Comparison of ENCODE assay signal across 17 cellular contexts in the genomic region with DNA sequence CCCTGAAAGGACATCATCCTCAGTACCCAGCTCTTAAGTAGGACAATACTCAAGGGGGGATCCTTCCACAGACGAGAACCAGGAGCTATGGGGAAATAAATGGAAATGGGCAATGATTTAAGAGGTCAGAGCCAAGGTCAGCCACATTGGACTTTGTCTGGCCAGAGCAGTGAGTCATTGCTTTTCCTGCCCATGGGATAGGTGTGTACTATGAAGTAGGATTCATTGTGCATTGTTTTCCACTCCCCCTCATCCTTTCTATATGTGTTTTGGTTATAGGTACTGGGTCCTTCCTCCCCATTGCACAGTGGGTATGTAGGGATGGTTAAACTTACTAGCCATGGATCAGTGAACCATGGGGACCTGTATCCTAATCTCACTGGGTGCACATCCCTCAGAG.
DNase-seq lines count a peak whose midpoint lies in the region; ATAC-seq and TF ChIP-seq lines count a peak whose summit lies in the region.
"Had no signal": no experiment of that assay in that cellular context is flagged by ENCODE, and none has a peak within 500 bp of the region (broad histone marks: within the 10 kb centered on the region; RNA-seq: fewer than 3 reads in every experiment).

No MANE protein-coding gene starts in this region.

- no peaks in the 10 kb centered on the region for H3K4me1 Mint-ChIP-seq in activated T-cell treated with anti-CD3 and anti-CD28 coated beads, Interleukin-2, amount 50 U/mL, for 24 hours (ENCODE audit: low read depth)
- H3K4me1 Mint-ChIP-seq: CD4-positive, CD25-positive, alpha-beta regulatory T cell had no signal

- no peaks in the 10 kb centered on the region for H3K9me3 Mint-ChIP-seq in activated T-cell treated with anti-CD3 and anti-CD28 coated beads, Interleukin-2, amount 50 U/mL, for 24 hours

- H3K27ac Mint-ChIP-seq in activated T-cell treated with anti-CD3 and anti-CD28 coated beads, Interleukin-2, amount 50 U/mL, for 24 hours, result no peak overlapping the region
- H3K27ac Mint-ChIP-seq: CD4-positive, CD25-positive, alpha-beta regulatory T cell had no signal

- H3K27me3 Mint-ChIP-seq in activated T-cell treated with anti-CD3 and anti-CD28 coated beads, Interleukin-2, amount 50 U/mL, for 24 hours, result no peaks in the 10 kb centered on the region
- H3K27me3 Mint-ChIP-seq: CD4-positive, CD25-positive, alpha-beta regulatory T cell had no signal

- H3K36me3 Mint-ChIP-seq in activated T-cell treated with anti-CD3 and anti-CD28 coated beads, Interleukin-2, amount 50 U/mL, for 24 hours (ENCODE audit: low read depth), result no peaks in the 10 kb centered on the region
- H3K36me3 Mint-ChIP-seq: CD4-positive, CD25-positive, alpha-beta regulatory T cell had no signal

- no peak overlapping the region for H3K4me3 ChIP-seq in cardiac fibroblast (replicated peaks in 1 of 2; ENCODE audit: low read depth in 2 of 2, low read length in 2 of 2)
- H3K4me3 ChIP-seq: GM12878, HAP-1 had no signal

- H3K4me3 Mint-ChIP-seq in activated T-cell treated with anti-CD3 and anti-CD28 coated beads, Interleukin-2, amount 50 U/mL, for 24 hours, result no peak overlapping the region
- H3K4me3 Mint-ChIP-seq: CD4-positive, CD25-positive, alpha-beta regulatory T cell had no signal

- no peak for ATAC-seq in HG03460 (IDR thresholded peaks at IDR 0.05; ENCODE audit: unreplicated experiment)
- ATAC-seq: GM12878, Right ventricle myocardium inferior had no signal

- TF ChIP-seq CTCF in cardiac fibroblast (IDR thresholded peaks at IDR 0.05; ENCODE audit: low read depth, low read length), result no peak

- DNase-seq in LHCN-M2 (ENCODE audit: low read depth), result peak; percentile 19
- DNase-seq in cardiac fibroblast (ENCODE audit: low read depth in 2 of 2), result peak; percentile 5 to 58
- peak; percentile 22 for DNase-seq in kidney tubule cell (ENCODE audit: low spot score)
- peak; percentile 52 for DNase-seq in renal cortical epithelial cell (ENCODE audit: low read depth)
- DNase-seq in activated T-cell treated with anti-CD3 and anti-CD28 coated beads, Interleukin-2, amount 50 U/mL, for 24 hours, result no peak
- DNase-seq in occipital lobe (lab: John Stamatoyannopoulos, UW), result no peak
- DNase-seq: CD4-positive, CD25-positive, alpha-beta regulatory T cell; DMS79; IMR-90; NCI-H1694 treated with DMSO at 0.1 percent for 48 hours; NCI-H2081 treated with DMSO at 0.1 percent for 48 hours; NCI-H2171 treated with DMSO at 0.1 percent for 48 hours; NCI-H526 had no signal

Comparison
In these comparisons a context has a peak if more than half of its experiments do, and no peak if none do; other contexts are left out.
1. DNase-seq: peak in LHCN-M2 (single experiment), cardiac fibroblast (2 of 2), kidney tubule cell (single experiment) and renal cortical epithelial cell (single experiment); none in activated T-cell treated with anti-CD3 and anti-CD28 coated beads, Interleukin-2, amount 50 U/mL, for 24 hours (single experiment) and occipital lobe (single experiment).